1 cellular context compared by ENCODE assay signal in genomic region chr3:98596902-98597500, GRCh38.
TF ChIP-seq lines count a peak whose summit lies in the region.

No MANE protein-coding gene starts in this region.

TF ChIP-seq in SK-N-SH treated with all-trans-retinoic acid at 6 μM for 48 hours, 23 proteins besides CTCF, POLR2A, EP300 and RAD21 (continued from another document):
- TF ChIP-seq ZNF565 (CRISPR knock-in tag; conservative IDR thresholded peaks at IDR 0.05; ENCODE audit: low read depth) (no peak), CSDC2 (CRISPR knock-in tag; IDR thresholded peaks at IDR 0.05) (no peak)
